ENCODE assay signal across 8 cellular contexts in the genomic region with DNA sequence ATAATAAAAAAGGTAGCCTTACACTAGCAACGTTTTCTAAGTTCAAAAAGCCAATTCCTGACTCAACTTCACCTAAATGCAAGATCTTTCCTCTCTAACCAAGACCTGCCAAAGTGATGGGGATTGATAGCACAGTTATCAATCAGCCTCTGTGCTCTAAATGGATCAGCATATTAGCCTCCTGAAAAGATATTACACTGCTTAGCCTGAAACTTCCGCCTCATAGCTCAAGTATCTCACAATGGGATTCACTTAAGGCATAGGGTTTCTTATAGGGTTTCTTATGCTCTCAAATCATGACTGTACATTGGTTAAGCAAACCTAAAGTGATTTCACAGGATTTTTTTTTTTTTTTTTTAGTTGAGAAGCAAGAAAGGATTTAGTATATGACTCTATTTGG. TPM values are rescaled to one million over a fixed set of nuclear protein-coding genes. Genes with fewer than 3 reads are reported as not detected.
A peak's percentile ranks its signal among the peaks of the same experiment; 100 is the strongest.
DNase-seq lines count a peak whose midpoint lies in the region; ATAC-seq lines count a peak whose summit lies in the region.

No MANE protein-coding gene starts in this region.

- no peak overlapping the region for H2AK5ac ChIP-seq in mesenchymal stem cell (ENCODE audit: low read length, severe bottlenecking)

- H3K9me3 ChIP-seq in right cardiac atrium (ENCODE audit: control insufficient read depth, low read length), result no peaks in the 10 kb centered on the region
- no peaks in the 10 kb centered on the region for H3K9me3 ChIP-seq in mesenchymal stem cell (ENCODE audit: control insufficient read depth, low read length)

- H3K27me3 Mint-ChIP-seq in activated CD4-positive, alpha-beta memory T cell treated with anti-CD3 and anti-CD28 coated beads for 36 hours, result no peaks in the 10 kb centered on the region

- H2BK5ac ChIP-seq in mesenchymal stem cell (ENCODE audit: low read depth, low read length, poor library complexity, severe bottlenecking), result no peak overlapping the region

- 56% methylated on average over 2 of the region's 2 CpGs for WGBS in right cardiac atrium
- 17% methylated on average over 1 of the region's 2 CpGs for WGBS in mesenchymal stem cell

- H3K27ac ChIP-seq in right cardiac atrium (ENCODE audit: low read length), result no peak overlapping the region
- H3K27ac ChIP-seq in mesenchymal stem cell (ENCODE audit: low read length, poor library complexity, severe bottlenecking), result no peak overlapping the region

- peak overlapping the region; percentile 90 for H3K27ac Mint-ChIP-seq in activated CD4-positive, alpha-beta memory T cell treated with anti-CD3 and anti-CD28 coated beads for 36 hours

- peak overlapping the region in 1 of 2 experiments; percentile 73 for H3K18ac ChIP-seq in mesenchymal stem cell (ENCODE audit: low read depth in 1 of 2, low read length in 2 of 2)

- ATAC-seq in right cardiac atrium, result no peak
- ATAC-seq in GM18858 (IDR thresholded peaks at IDR 0.05; ENCODE audit: unreplicated experiment), result no peak

- peak overlapping the region; percentile 96 for H3K4me3 ChIP-seq in right cardiac atrium (ENCODE audit: low read length)
- H3K4me3 ChIP-seq in mesenchymal stem cell (ENCODE audit: insufficient read depth in 1 of 2, low read depth in 1 of 2, low read length in 2 of 2), result peak overlapping the region in 1 of 2 experiments; percentile 95

- H3K36me3 ChIP-seq in mesenchymal stem cell (ENCODE audit: control insufficient read depth in 1 of 2, insufficient read depth in 2 of 2, low read depth in 1 of 2, low read length in 2 of 2), result no peaks in the 10 kb centered on the region

- H3K9ac ChIP-seq in mesenchymal stem cell (ENCODE audit: low read length), result peak overlapping the region; percentile 89

- H3K36me3 Mint-ChIP-seq in activated CD4-positive, alpha-beta memory T cell treated with anti-CD3 and anti-CD28 coated beads for 36 hours, result no peaks in the 10 kb centered on the region

- CTCF ChIA-PET in activated CD4-positive, alpha-beta memory T cell treated with anti-CD3 and anti-CD28 coated beads for 36 hours (lab: Charles Lee), result interaction anchor here (1.3 to 1.7 kb wide), 3 partner anchors 17 to 123 kb away, joined by 3 to 6 read pairs (median 4); partner anchors contain the start of gene DIPK2A

- DNase-seq in right cardiac atrium (no peak), cardiac septum (ENCODE audit: low spot score) (no peak), mesenchymal stem cell (no peak), NCI-H345 (lab: John Stamatoyannopoulos, UW) (no peak), mesenteric fat pad (ENCODE audit: low spot score) (no peak), DMS53 (lab: John Stamatoyannopoulos, UW) (no peak)
- DNase-seq in activated CD4-positive, alpha-beta memory T cell treated with anti-CD3 and anti-CD28 coated beads for 36 hours, result no peak

- H3K4me1 Mint-ChIP-seq in activated CD4-positive, alpha-beta memory T cell treated with anti-CD3 and anti-CD28 coated beads for 36 hours (ENCODE audit: low read depth), result peaks cover 50% of the 10 kb centered on the region

- no peak overlapping the region for H3K14ac ChIP-seq in mesenchymal stem cell (ENCODE audit: low read length in 2 of 2)

- H4K91ac ChIP-seq in mesenchymal stem cell (ENCODE audit: low read length), result no peak overlapping the region

- H3K9me3 Mint-ChIP-seq in activated CD4-positive, alpha-beta memory T cell treated with anti-CD3 and anti-CD28 coated beads for 36 hours, result no peaks in the 10 kb centered on the region

- no peak overlapping the region for H3K23ac ChIP-seq in mesenchymal stem cell (ENCODE audit: low read length in 2 of 2)

- H2BK12ac ChIP-seq in mesenchymal stem cell (ENCODE audit: low read length in 2 of 2), result peak overlapping the region in 1 of 2 experiments; percentile 71

- peak overlapping the region; percentile 92 for H3K4me3 Mint-ChIP-seq in activated CD4-positive, alpha-beta memory T cell treated with anti-CD3 and anti-CD28 coated beads for 36 hours

- intact Hi-C loops in right cardiac atrium (cut with DNase I), result no loop called here
- intact Hi-C loops in cardiac septum (cut with DNase I), result no loop called here
- intact Hi-C loops in activated CD4-positive, alpha-beta memory T cell treated with anti-CD3 and anti-CD28 coated beads for 36 hours (cut with micrococcal nuclease), result loop anchor here (1.0 to 5.0 kb wide), 7 partner anchors 13 to 676 kb away; partner anchors contain the start of gene DIPK2A

- peak overlapping the region in 1 of 2 experiments; percentile 86 for H3K4ac ChIP-seq in mesenchymal stem cell (ENCODE audit: low read depth in 1 of 2, low read length in 2 of 2)

- H2BK120ac ChIP-seq in mesenchymal stem cell (ENCODE audit: low read depth, low read length), result no peak overlapping the region

- no peak overlapping the region for H2AFZ ChIP-seq in mesenchymal stem cell (ENCODE audit: low read depth, low read length)

- no peaks in the 10 kb centered on the region for H3K79me1 ChIP-seq in mesenchymal stem cell (replicated peaks; ENCODE audit: low read length, poor library complexity, severe bottlenecking)

- H3K4me1 ChIP-seq in right cardiac atrium (ENCODE audit: control insufficient read depth, insufficient read depth, low read length), result peaks cover 1% of the 10 kb centered on the region
- H3K4me1 ChIP-seq in mesenchymal stem cell (ENCODE audit: control insufficient read depth, insufficient read depth, low read depth, low read length), result no peaks in the 10 kb centered on the region

- H2BK15ac ChIP-seq in mesenchymal stem cell (ENCODE audit: low read depth, poor library complexity, severe bottlenecking), result no peak overlapping the region

- H3K27me3 ChIP-seq in right cardiac atrium (ENCODE audit: control insufficient read depth, insufficient read depth) (no peaks in the 10 kb centered on the region), mesenchymal stem cell (ENCODE audit: control insufficient read depth in 1 of 2, insufficient read depth in 1 of 2, low read length in 2 of 2) (no peaks in the 10 kb centered on the region)

- no peak overlapping the region for H3K4me2 ChIP-seq in mesenchymal stem cell (ENCODE audit: low read length, poor library complexity, severe bottlenecking)

- POLR2A ChIA-PET in activated CD4-positive, alpha-beta memory T cell treated with anti-CD3 and anti-CD28 coated beads for 36 hours (lab: Charles Lee), result interaction anchor here (1.4 to 3.1 kb wide), 2 partner anchors 24 to 123 kb away, joined by 5 to 21 read pairs; partner anchors contain the start of gene DIPK2A

- H4K8ac ChIP-seq in mesenchymal stem cell (ENCODE audit: low read length), result no peak overlapping the region

RNA-seq across cellular contexts. Expression of gene SLC9A9, which starts 0.4 kb away (rescaled TPM):
- total RNA-seq in right cardiac atrium, result 10 to 100 TPM in 1 of 4 donors, 1 to 10 TPM in 3; 8.3 to 14.9 (median 9.6) TPM
- polyA plus RNA-seq in right cardiac atrium, result 3.6 TPM
- total RNA-seq in cardiac septum, result 3.6 TPM
- 1 to 10 TPM; 1.3 to 1.6 TPM for total RNA-seq in activated CD4-positive, alpha-beta memory T cell treated with anti-CD3 and anti-CD28 coated beads for 36 hours
- polyA plus RNA-seq in mesenchymal stem cell (2013, experiment 1 of 2), result 6.2 TPM
- polyA plus RNA-seq in mesenchymal stem cell (2013, experiment 2 of 2), result 6.2 TPM
- 21.0 TPM for total RNA-seq in mesenteric fat pad
